In the genomic region with DNA sequence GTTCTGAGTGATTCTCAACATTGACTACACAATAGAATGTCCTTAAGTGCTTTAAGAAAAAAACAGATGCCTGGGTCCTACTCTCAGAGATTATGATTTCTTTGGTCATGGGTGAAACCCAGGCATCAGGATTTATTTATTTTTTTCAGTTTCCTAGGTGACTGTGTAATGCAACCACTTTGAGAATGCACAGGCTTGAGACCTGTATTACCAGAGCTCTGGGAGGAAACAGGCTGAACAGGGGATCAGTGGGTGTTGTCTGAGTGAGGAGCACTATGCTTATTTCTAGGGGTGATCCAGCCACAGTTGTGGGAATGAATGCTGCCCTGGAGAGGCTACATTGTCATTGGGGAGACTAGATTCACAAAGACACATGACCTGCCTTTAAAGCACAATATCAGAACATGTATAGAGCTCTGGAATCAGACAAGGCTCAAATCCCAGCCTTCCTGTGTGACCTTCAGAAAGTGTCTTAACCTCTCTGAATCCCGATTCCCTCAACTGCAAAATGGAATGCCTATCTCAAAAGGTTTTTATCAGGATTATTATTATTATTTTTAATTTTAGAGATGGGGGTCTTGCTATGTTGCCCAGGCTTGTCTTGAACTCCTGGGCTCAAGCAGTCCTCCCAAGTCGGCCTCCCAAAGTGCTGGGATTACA, we compare ENCODE assay signal across 17 cellular contexts.
DNase-seq lines count a peak whose midpoint lies in the region; ATAC-seq, FAIRE-seq and TF ChIP-seq lines count a peak whose summit lies in the region.
"Had no signal": no experiment of that assay in that cellular context is flagged by ENCODE, and none has a peak within 500 bp of the region (broad histone marks: within the 10 kb centered on the region; RNA-seq: fewer than 3 reads in every experiment).

No MANE protein-coding gene starts in this region.

- no peak for TF ChIP-seq CTCF in K562 (IDR thresholded peaks at IDR 0.05 in 2 of 3, conservative IDR thresholded peaks at IDR 0.05 in 1 of 3; ENCODE audit: insufficient read depth in 2 of 3, low read depth in 1 of 3, low read length in 3 of 3)

- 0% methylated on average over 2 of the region's 2 CpGs for WGBS in K562 (ENCODE audit: insufficient coverage, low coverage, missing lambda C conversion rate)
- whole genome bisulfite sequencing in mesendoderm (ENCODE audit: extremely low coverage, insufficient coverage, low lambda C conversion rate), result no CpG with 5 or more reads among the region's 2 CpGs

- H3K27ac ChIP-seq in HUES48 (ENCODE audit: low read depth, low read length) (peak overlapping the region; percentile 4), K562 (ENCODE audit: extremely low read depth, low read depth, low read length) (no peak overlapping the region), mesendoderm (ENCODE audit: low read depth, low read length) (no peak overlapping the region)
- H3K27ac ChIP-seq: neutrophil had no signal

- H3K4me1 ChIP-seq in HUES48 (ENCODE audit: control insufficient read depth, insufficient read depth, low read length), result peaks cover 43% of the 10 kb centered on the region
- peaks cover 0 to 7% of the 10 kb centered on the region in 2 experiments; a peak in 3 of 5 replicates for H3K4me1 ChIP-seq in K562 (replicated peaks in 1 of 2; ENCODE audit: control insufficient read depth in 2 of 2, insufficient read depth in 2 of 2, low read length in 2 of 2)
- H3K4me1 ChIP-seq in mesendoderm (ENCODE audit: control insufficient read depth, low read depth, low read length), result peaks cover 5% of the 10 kb centered on the region

- no peak for TF ChIP-seq RAD21 in K562 (CRISPR knock-in tag; conservative IDR thresholded peaks at IDR 0.05 in 1 of 2, IDR thresholded peaks at IDR 0.05 in 1 of 2)

- in situ Hi-C loops in ACHN (cut with HindIII; ENCODE audit: low pct_ligation_motif_present, low pct_unique_long_range_greater_than_20kb, low sequenced_read_pairs), result no loop called here
- in situ Hi-C loops in K562 (cut with MboI), result no loop called here

- no peak overlapping the region for H2BK5ac ChIP-seq in mesendoderm (ENCODE audit: low read length)

- H3K27me3 ChIP-seq in HUES48 (ENCODE audit: control insufficient read depth, insufficient read depth, low read length) (no peaks in the 10 kb centered on the region), K562 (ENCODE audit: control insufficient read depth in 2 of 2, insufficient read depth in 2 of 2, low read length in 2 of 2) (no peaks in the 10 kb centered on the region; a peak in 1 of 5 replicates), mesendoderm (ENCODE audit: insufficient read depth, low read length, poor library complexity) (no peaks in the 10 kb centered on the region)
- H3K27me3 ChIP-seq: neutrophil had no signal

- H4K20me1 ChIP-seq in K562 (replicated peaks; ENCODE audit: control insufficient read depth, insufficient read depth, low read length), result no peaks in the 10 kb centered on the region

- H3K4me3 ChIP-seq in HUES48 (ENCODE audit: low read depth, low read length) (no peak overlapping the region), K562 (no peak overlapping the region), mesendoderm (ENCODE audit: low read length) (no peak overlapping the region)

- H2BK15ac ChIP-seq in mesendoderm (replicated peaks; ENCODE audit: low read depth), result no peak overlapping the region

- H3K4ac ChIP-seq in mesendoderm (ENCODE audit: low read depth, low read length), result no peak overlapping the region

- ATAC-seq in K562 (no peak), HG03095 (IDR thresholded peaks at IDR 0.05; ENCODE audit: unreplicated experiment) (no peak), GM18519 (IDR thresholded peaks at IDR 0.05; ENCODE audit: low FRiP score, unreplicated experiment) (no peak), HG02852 (IDR thresholded peaks at IDR 0.05; ENCODE audit: unreplicated experiment) (no peak)
- ATAC-seq: T-cell had no signal

- H2AK5ac ChIP-seq in mesendoderm (ENCODE audit: low read length), result no peak overlapping the region

- no peak for TF ChIP-seq EP300 in K562 (IDR thresholded peaks at IDR 0.05; ENCODE audit: low read length)

- no peaks in the 10 kb centered on the region for H3K79me1 ChIP-seq in mesendoderm (ENCODE audit: low read length)

- H3K4me2 ChIP-seq in K562 (ENCODE audit: insufficient read depth, low read length) (no peak overlapping the region), mesendoderm (ENCODE audit: low read length) (no peak overlapping the region)

- no peak overlapping the region for H3K23ac ChIP-seq in mesendoderm (ENCODE audit: low read length)

- no peaks in the 10 kb centered on the region for H3K9me1 ChIP-seq in K562 (ENCODE audit: control insufficient read depth, insufficient read depth, low read length)

- POLR2A ChIA-PET in K562 (lab: Yijun Ruan, JAX), result no interaction called here

- H3K79me2 ChIP-seq in K562 (ENCODE audit: control insufficient read depth, insufficient read depth, low read length) (no peaks in the 10 kb centered on the region), mesendoderm (ENCODE audit: control insufficient read depth, insufficient read depth, low read length) (no peaks in the 10 kb centered on the region)

- peak; percentile 47 for DNase-seq in ACHN
- DNase-seq in K562 (ENCODE audit: extremely low read depth in 1 of 4, low spot score in 3 of 4), result no peak
- DNase-seq in mesendoderm, result peak; percentile 50
- DNase-seq in C1 segment of cervical spinal cord (lab: John Stamatoyannopoulos, UW), result no peak
- DNase-seq: activated CD4-positive, CD25-positive, alpha-beta regulatory T cell; activated gamma-delta T cell; MV-4-11; NCI-H2171 treated with DMSO at 0.1 percent for 48 hours; stimulated activated CD4-positive, alpha-beta T cell treated with anti-CD3 and anti-CD28 coated beads, Interleukin-2, amount 100 ng/mL, for 24 hours; T-cell had no signal

- TF ChIP-seq POLR2A in K562 (conservative IDR thresholded peaks at IDR 0.05), result no peak

- no peaks in the 10 kb centered on the region for H3K36me3 ChIP-seq in HUES48 (ENCODE audit: control insufficient read depth, insufficient read depth, low read length)
- no peaks in the 10 kb centered on the region for H3K36me3 ChIP-seq in K562 (ENCODE audit: control insufficient read depth, insufficient read depth, low read length)
- H3K36me3 ChIP-seq in mesendoderm (ENCODE audit: control insufficient read depth, insufficient read depth, low read length), result no peaks in the 10 kb centered on the region
- H3K36me3 ChIP-seq: neutrophil had no signal

- no peak for FAIRE-seq in K562 (lab: Jason Lieb, UNC)
- FAIRE-seq: colon, H54 had no signal

- no TSS peak for BruUV-seq in K562 (replicated peaks; lab: Mats Ljungman, UMichigan)

- H3K18ac ChIP-seq in mesendoderm (ENCODE audit: low read length), result no peak overlapping the region

- CTCF ChIA-PET in K562 (lab: Yijun Ruan, JAX; ENCODE audit: low intra/inter-chr PET ratio), result no interaction called here

- H4K5ac ChIP-seq in mesendoderm (ENCODE audit: low read length), result no peak overlapping the region

- intact Hi-C loops in K562 (cut with micrococcal nuclease), result no loop called here

- H3K9me3 ChIP-seq in HUES48 (ENCODE audit: control insufficient read depth, insufficient read depth, low read length) (no peaks in the 10 kb centered on the region), K562 (replicated peaks; ENCODE audit: control insufficient read depth, insufficient read depth, low read depth, low read length) (no peaks in the 10 kb centered on the region)
- H3K9me3 ChIP-seq: neutrophil had no signal

- H4K8ac ChIP-seq in mesendoderm (ENCODE audit: low read depth, low read length), result no peak overlapping the region

- no peak overlapping the region for H3K56ac ChIP-seq in mesendoderm (ENCODE audit: low read length)

- H3K9ac ChIP-seq in HUES48 (ENCODE audit: low read depth, low read length), result no peak overlapping the region
- H3K9ac ChIP-seq in K562 (ENCODE audit: insufficient read depth in 1 of 2, low read depth in 2 of 2, low read length in 2 of 2), result no peak overlapping the region
- no peak overlapping the region for H3K9ac ChIP-seq in mesendoderm (ENCODE audit: low read length)

- H2BK120ac ChIP-seq in mesendoderm (ENCODE audit: low read depth, low read length), result no peak overlapping the region

- no peak overlapping the region for H2AFZ ChIP-seq in K562 (ENCODE audit: low read depth, low read length)

TF ChIP-seq in K562, 482 proteins besides CTCF, POLR2A, EP300 and RAD21 (continues in another document):
- TF ChIP-seq PHB (CRISPR knock-in tag; IDR thresholded peaks at IDR 0.05) (no peak), EP400 (IDR thresholded peaks at IDR 0.05) (no peak), BCOR (IDR thresholded peaks at IDR 0.05) (0 out of 2 replicates have a peak, but pooled peaks have one; percentile 34), ZFP36 (IDR thresholded peaks at IDR 0.05; ENCODE audit: low read depth, low read length, partially characterized antibody) (peak; percentile 54), RBM25 (IDR thresholded peaks at IDR 0.05; ENCODE audit: low read depth, low read length, severe bottlenecking) (peak; percentile 81), TARDBP (IDR thresholded peaks at IDR 0.05) (no peak)
- TF ChIP-seq, protein P1, sequence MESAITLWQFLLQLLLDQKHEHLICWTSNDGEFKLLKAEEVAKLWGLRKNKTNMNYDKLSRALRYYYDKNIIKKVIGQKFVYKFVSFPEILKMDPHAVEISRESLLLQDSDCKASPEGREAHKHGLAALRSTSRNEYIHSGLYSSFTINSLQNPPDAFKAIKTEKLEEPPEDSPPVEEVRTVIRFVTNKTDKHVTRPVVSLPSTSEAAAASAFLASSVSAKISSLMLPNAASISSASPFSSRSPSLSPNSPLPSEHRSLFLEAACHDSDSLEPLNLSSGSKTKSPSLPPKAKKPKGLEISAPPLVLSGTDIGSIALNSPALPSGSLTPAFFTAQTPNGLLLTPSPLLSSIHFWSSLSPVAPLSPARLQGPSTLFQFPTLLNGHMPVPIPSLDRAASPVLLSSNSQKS (CRISPR knock-in tag; IDR thresholded peaks at IDR 0.05), result no peak
- TF ChIP-seq, protein P2, sequence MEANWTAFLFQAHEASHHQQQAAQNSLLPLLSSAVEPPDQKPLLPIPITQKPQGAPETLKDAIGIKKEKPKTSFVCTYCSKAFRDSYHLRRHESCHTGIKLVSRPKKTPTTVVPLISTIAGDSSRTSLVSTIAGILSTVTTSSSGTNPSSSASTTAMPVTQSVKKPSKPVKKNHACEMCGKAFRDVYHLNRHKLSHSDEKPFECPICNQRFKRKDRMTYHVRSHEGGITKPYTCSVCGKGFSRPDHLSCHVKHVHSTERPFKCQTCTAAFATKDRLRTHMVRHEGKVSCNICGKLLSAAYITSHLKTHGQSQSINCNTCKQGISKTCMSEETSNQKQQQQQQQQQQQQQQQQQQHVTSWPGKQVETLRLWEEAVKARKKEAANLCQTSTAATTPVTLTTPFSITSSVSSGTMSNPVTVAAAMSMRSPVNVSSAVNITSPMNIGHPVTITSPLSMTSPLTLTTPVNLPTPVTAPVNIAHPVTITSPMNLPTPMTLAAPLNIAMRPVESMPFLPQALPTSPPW (CRISPR knock-in tag; IDR thresholded peaks at IDR 0.05), result no peak

Comparison
In these comparisons a context has a peak if more than half of its experiments do, and no peak if none do; other contexts are left out.
1. DNase-seq: peak in ACHN (single experiment) and mesendoderm (single experiment); none in K562 (0 of 4) and C1 segment of cervical spinal cord (0 of 14).